ENCODE assay signal across 8 cellular contexts in the genomic region with DNA sequence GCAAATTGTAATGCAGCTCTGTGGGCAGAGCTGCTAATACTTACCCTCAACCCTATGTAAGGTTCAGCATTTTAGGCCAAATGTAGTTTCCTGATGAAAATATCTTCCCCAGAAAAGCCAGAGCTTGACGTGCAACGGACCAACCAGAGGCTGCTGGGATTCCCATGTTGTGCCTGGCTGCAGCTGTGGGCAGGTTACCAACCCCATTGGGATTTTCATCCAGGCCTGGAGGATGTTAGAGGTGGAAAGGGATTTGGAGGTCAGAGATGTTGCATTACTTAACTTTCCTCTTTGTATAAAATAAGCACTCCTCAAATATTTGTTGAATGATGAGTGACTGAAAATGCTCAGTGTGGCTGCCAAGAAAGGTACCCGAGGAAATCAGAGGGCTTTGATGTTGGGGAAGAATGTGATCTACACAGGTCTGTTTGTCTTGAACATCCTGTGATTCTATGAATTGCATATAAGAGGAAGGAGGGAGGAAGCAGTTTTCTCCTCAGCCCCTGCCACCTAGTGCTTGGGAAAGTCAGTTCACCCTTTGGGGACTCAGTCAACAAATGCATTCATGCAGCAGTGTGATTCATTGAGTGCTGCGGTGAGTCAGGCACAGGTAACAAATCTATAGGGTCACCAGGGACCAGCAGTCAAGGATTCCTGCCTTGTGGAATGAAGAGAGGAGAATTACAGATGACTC.
DNase-seq lines count a peak whose midpoint lies in the region; ATAC-seq, FAIRE-seq and TF ChIP-seq lines count a peak whose summit lies in the region.

No MANE protein-coding gene starts in this region.

- peak; percentile 80 for DNase-seq in A172 (ENCODE audit: low spot score)
- DNase-seq in EL, result peak; percentile 8
- peak; percentile 73 for DNase-seq in RCC 7860 (ENCODE audit: low spot score)
- peak; percentile 42 for DNase-seq in fibroblast of the aortic adventitia (ENCODE audit: low read depth)
- no peak for DNase-seq in gastrocnemius medialis
- DNase-seq in stimulated activated CD4-positive, alpha-beta T cell treated with anti-CD3 and anti-CD28 coated beads, Interleukin-2, amount 100 ng/mL, for 48 hours, result no peak

- no peaks in the 10 kb centered on the region for H3K9me3 ChIP-seq in gastrocnemius medialis

- intact Hi-C loops in gastrocnemius medialis (cut with DNase I; ENCODE audit: low total_unique reads), result no loop called here

- ATAC-seq in HG03025 (IDR thresholded peaks at IDR 0.05; ENCODE audit: low FRiP score, unreplicated experiment), result no peak
- no peak for ATAC-seq in gastrocnemius medialis
- no peak for ATAC-seq in HG03097 (IDR thresholded peaks at IDR 0.05; ENCODE audit: low FRiP score, unreplicated experiment)

- no peaks in the 10 kb centered on the region for H3K4me1 ChIP-seq in gastrocnemius medialis

- no peak for TF ChIP-seq POLR2A in gastrocnemius medialis (IDR thresholded peaks at IDR 0.05)

- H3K27me3 ChIP-seq in gastrocnemius medialis, result no peaks in the 10 kb centered on the region

- H3K27ac ChIP-seq in gastrocnemius medialis, result no peak overlapping the region

- TF ChIP-seq CTCF in fibroblast of the aortic adventitia (IDR thresholded peaks at IDR 0.05; ENCODE audit: insufficient read depth, low read length) (peak; percentile 52), gastrocnemius medialis (IDR thresholded peaks at IDR 0.05 in 4 of 5, conservative IDR thresholded peaks at IDR 0.05 in 1 of 5) (no peak)

- in situ Hi-C loops in gastrocnemius medialis (cut with MboI; ENCODE audit: low sequenced_read_pairs in 4 of 4), result no loop called here

- FAIRE-seq in RCC 7860 (lab: Jason Lieb, UNC), result peak; percentile 31

- H3K4me3 ChIP-seq in fibroblast of the aortic adventitia (ENCODE audit: low read depth, low read length) (no peak overlapping the region), gastrocnemius medialis (no peak overlapping the region)

- no peaks in the 10 kb centered on the region for H3K36me3 ChIP-seq in gastrocnemius medialis

Comparison
In these comparisons a context has a peak if more than half of its experiments do, and no peak if none do; other contexts are left out.
1. DNase-seq: peak in A172 (single experiment), EL (single experiment), RCC 7860 (single experiment) and fibroblast of the aortic adventitia (single experiment); none in gastrocnemius medialis (0 of 2) and stimulated activated CD4-positive, alpha-beta T cell treated with anti-CD3 and anti-CD28 coated beads, Interleukin-2, amount 100 ng/mL, for 48 hours (0 of 2).